In genomic region chr5:176739461-176740051, GRCh38 we compare ENCODE assay signal across 1 cellular context.
TF ChIP-seq lines count a peak whose summit lies in the region.

No MANE protein-coding gene starts in this region.

TF ChIP-seq in K562, 482 proteins besides CTCF, POLR2A, EP300 and RAD21:
- 0 out of 2 replicates have a peak, but pooled peaks have one; percentile 16 for TF ChIP-seq L3MBTL2 (IDR thresholded peaks at IDR 0.05)
- TF ChIP-seq E2F6 (IDR thresholded peaks at IDR 0.05; ENCODE audit: borderline replicate concordance in 1 of 2, extremely low read depth in 1 of 2, insufficient read depth in 1 of 2, insufficient read length in 1 of 2, low read depth in 1 of 2, low read length in 1 of 2, poor library complexity in 1 of 2, severe bottlenecking in 1 of 2), result peak in 1 of 2 experiments; percentile 66
- TF ChIP-seq, protein P1, sequence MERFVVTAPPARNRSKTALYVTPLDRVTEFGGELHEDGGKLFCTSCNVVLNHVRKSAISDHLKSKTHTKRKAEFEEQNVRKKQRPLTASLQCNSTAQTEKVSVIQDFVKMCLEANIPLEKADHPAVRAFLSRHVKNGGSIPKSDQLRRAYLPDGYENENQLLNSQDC (CRISPR knock-in tag; IDR thresholded peaks at IDR 0.05), result no peak
TF ChIP-seq in K562: peak in this region for 2.
